Comparison of ENCODE assay signal across 20 cellular contexts in the genomic region with DNA sequence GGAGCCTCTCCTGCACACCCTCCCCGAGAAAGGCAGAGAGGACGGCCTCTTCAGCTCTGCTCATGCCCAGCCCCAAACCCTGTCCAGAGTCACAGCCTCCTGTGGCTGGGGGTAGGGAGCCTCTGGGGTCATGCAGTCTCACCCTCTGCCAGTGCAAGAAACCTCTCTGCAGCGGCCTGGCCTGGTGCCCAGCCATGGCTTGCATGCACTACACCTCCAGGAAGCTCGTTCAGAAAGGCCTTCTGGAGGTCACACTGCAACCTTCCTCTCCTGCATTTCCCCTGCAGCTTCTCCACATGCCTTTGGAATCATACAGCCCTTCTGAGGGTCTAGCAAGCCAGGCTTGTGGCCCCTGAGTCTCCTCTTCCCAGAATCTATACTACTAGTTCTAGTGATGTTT. TPM values are rescaled to one million over a fixed set of nuclear protein-coding genes. Genes with fewer than 3 reads are reported as not detected.
DNase-seq lines count a peak whose midpoint lies in the region; ATAC-seq and TF ChIP-seq lines count a peak whose summit lies in the region.
"Had no signal": no experiment of that assay in that cellular context is flagged by ENCODE, and none has a peak within 500 bp of the region (broad histone marks: within the 10 kb centered on the region; RNA-seq: fewer than 3 reads in every experiment).

No MANE protein-coding gene starts in this region.

- peaks cover 36 to 68% of the 10 kb centered on the region in 2 donors for H3K36me3 Mint-ChIP-seq in CD14-positive monocyte
- H3K36me3 Mint-ChIP-seq: CD8-positive, alpha-beta memory T cell had no signal

- peak overlapping the region in 1 of 2 donors; percentile 35 for H3K4me3 Mint-ChIP-seq in CD14-positive monocyte
- H3K4me3 Mint-ChIP-seq: CD8-positive, alpha-beta memory T cell had no signal

- DNase-seq in CD14-positive monocyte (ENCODE audit: low spot score), result no peak
- peak; percentile 57 for DNase-seq in HT1080 (ENCODE audit: low read depth)
- peak; percentile 61 to 66 for DNase-seq in lung microvascular endothelial cell (ENCODE audit: low read depth in 2 of 2)
- DNase-seq in GM10248 (ENCODE audit: extremely low spot score), result no peak
- no peak for DNase-seq in activated CD4-positive, alpha-beta T cell treated with anti-CD3 and anti-CD28 coated beads for 4 hours
- DNase-seq: activated CD4-positive, CD25-positive, alpha-beta regulatory T cell; CD8-positive, alpha-beta memory T cell; DND-41; NCI-H1436; NCI-H2227 treated with DMSO at 0.1 percent for 48 hours; occipital lobe; right cardiac atrium; stimulated activated naive CD4-positive, alpha-beta T cell treated with Interleukin-2 at 50 U/mL for 16 hours; T-helper 9 cell had no signal

- peaks cover 0 to under 1% (median 0%) of the 10 kb centered on the region in 3 donors for H3K27me3 Mint-ChIP-seq in CD14-positive monocyte (ENCODE audit: low read depth in 3 of 3)

- ATAC-seq in HG03457 (IDR thresholded peaks at IDR 0.05; ENCODE audit: unreplicated experiment) (no peak), HG02588 (IDR thresholded peaks at IDR 0.05; ENCODE audit: unreplicated experiment) (no peak)
- ATAC-seq: left lung, right cardiac atrium had no signal

- H3K9me3 Mint-ChIP-seq in CD14-positive monocyte, result no peaks in the 10 kb centered on the region
- H3K9me3 Mint-ChIP-seq: CD8-positive, alpha-beta memory T cell had no signal

- intact Hi-C loops in CD14-positive monocyte (cut with micrococcal nuclease), result loop anchor here in 1 of 2 donors (10.0 kb wide), 1 partner anchor 696 kb away; no protein-coding TSS in a partner anchor

- peak overlapping the region in 6 of 7 donors; percentile 22 to 94 (median 88) for H3K27ac Mint-ChIP-seq in CD14-positive monocyte

- H3K4me1 Mint-ChIP-seq in CD14-positive monocyte, result peaks cover 60% of the 10 kb centered on the region

- peak overlapping the region; percentile 24; the same call in 1 of the 2 replicates for H3K27ac ChIP-seq in VCaP
- H3K27ac ChIP-seq: Peyer's patch had no signal

- no peak for TF ChIP-seq CTCF in CD14-positive monocyte (IDR thresholded peaks at IDR 0.05)
- no peak for TF ChIP-seq CTCF in VCaP (conservative IDR thresholded peaks at IDR 0.05)
- no peak for TF ChIP-seq CTCF in GM10248 (IDR thresholded peaks at IDR 0.05; ENCODE audit: control extremely low read depth, extremely low read depth, low read depth, missing control alignments)

- CTCF ChIA-PET in GM10248 (lab: Yijun Ruan, JAX), result interaction anchor here (1.2 to 1.8 kb wide), 3 partner anchors 9 to 33 kb away, joined by 3 to 5 read pairs (median 3); no protein-coding TSS in a partner anchor

- POLR2A ChIA-PET in GM10248 (lab: Yijun Ruan, JAX), result no interaction called here

RNA-seq across cellular contexts. Expression of a gene that starts 17.9 kb away (rescaled TPM):
- polyA plus RNA-seq in CD14-positive monocyte, result 100 to 1,000 TPM; 180 to 242 TPM
- total RNA-seq in HT1080 (2014; rRNA removed; shearing (Covaris generic)), result 2.3 and 3.9 TPM in 2 replicates
- polyA plus RNA-seq in HT1080 (2015; cell fraction: cytosol; rRNA removed), result 6.5 and 6.9 TPM in 2 replicates
- polyA plus RNA-seq in HT1080 (2015; cell fraction: nucleus; rRNA removed), result 4.9 and 6.3 TPM in 2 replicates
- total RNA-seq in lung microvascular endothelial cell, result not detected in 2 replicates
- total RNA-seq: activated CD8-positive, alpha-beta memory T cell treated with anti-CD3 and anti-CD28 coated beads for 36 hours had no signal

Comparison
In these comparisons a context has a peak if more than half of its experiments do, and no peak if none do; other contexts are left out.
1. DNase-seq: peak in HT1080 (single experiment) and lung microvascular endothelial cell (2 of 2); none in CD14-positive monocyte (single experiment), GM10248 (single experiment) and activated CD4-positive, alpha-beta T cell treated with anti-CD3 and anti-CD28 coated beads for 4 hours (0 of 2).